8 cellular contexts compared by ENCODE assay signal in genomic region chr22:30802202-30803166, GRCh38.
A peak's percentile ranks its signal among the peaks of the same experiment; 100 is the strongest.
DNase-seq lines count a peak whose midpoint lies in the region; ATAC-seq and TF ChIP-seq lines count a peak whose summit lies in the region.

No MANE protein-coding gene starts in this region.

- H3K4me3 ChIP-seq in choroid plexus epithelial cell (ENCODE audit: low read depth, low read length): peak overlapping the region; percentile 28

- in situ Hi-C loops in ACHN (cut with HindIII; ENCODE audit: low pct_ligation_motif_present, low pct_unique_long_range_greater_than_20kb, low sequenced_read_pairs): no loop called here

- DNase-seq in ACHN (peak; percentile 89), NCI-H2171 (lab: John Stamatoyannopoulos, UW) (peak; percentile 65), choroid plexus epithelial cell (ENCODE audit: low read depth) (peak; percentile 94), islet precursor cell (peak; percentile 97)
- peak; percentile 29 to 34 for DNase-seq in activated CD4-positive, alpha-beta T cell treated with anti-CD3 and anti-CD28 coated beads for 4 hours
- DNase-seq in stimulated activated CD4-positive, alpha-beta T cell treated with anti-CD3 and anti-CD28 coated beads, Interleukin-12 subunit alpha, Interleukin-12 subunit beta, amount 100 ng/mL, for 48 hours (ENCODE audit: low read depth in 2 of 3, low spot score in 1 of 3): peak; percentile 52 to 67 (median 61)

- ATAC-seq in GM19438 (IDR thresholded peaks at IDR 0.05; ENCODE audit: low read depth, unreplicated experiment) (peak; percentile 75), GM21717 (IDR thresholded peaks at IDR 0.05; ENCODE audit: unreplicated experiment) (no peak)

- TF ChIP-seq CTCF in choroid plexus epithelial cell (conservative IDR thresholded peaks at IDR 0.05; ENCODE audit: low read depth, low read length): no peak

Comparison
In these comparisons a context has a peak if more than half of its experiments do, and no peak if none do; other contexts are left out.
1. DNase-seq: peak in every context shown above with its lines; median percentile 97 in islet precursor cell; 94 in choroid plexus epithelial cell; 89 in ACHN; 65 in NCI-H2171; 61 in stimulated activated CD4-positive, alpha-beta T cell treated with anti-CD3 and anti-CD28 coated beads, Interleukin-12 subunit alpha, Interleukin-12 subunit beta, amount 100 ng/mL, for 48 hours; 32 in activated CD4-positive, alpha-beta T cell treated with anti-CD3 and anti-CD28 coated beads for 4 hours.